In genomic region chr6:19333936-19334335, GRCh38 we compare ENCODE assay signal across 24 cellular contexts.
A peak's percentile ranks its signal among the peaks of the same experiment; 100 is the strongest.
DNase-seq lines count a peak whose midpoint lies in the region; ATAC-seq, FAIRE-seq and TF ChIP-seq lines count a peak whose summit lies in the region.
"Had no signal": no experiment of that assay in that cellular context is flagged by ENCODE, and none has a peak within 500 bp of the region (broad histone marks: within the 10 kb centered on the region; RNA-seq: fewer than 3 reads in every experiment).

No MANE protein-coding gene starts in this region.

- TF ChIP-seq POLR2A in H54 (IDR thresholded peaks at IDR 0.05; ENCODE audit: low read depth, low read length) = no peak
- no peak for TF ChIP-seq POLR2A in lower leg skin (IDR thresholded peaks at IDR 0.05)
- no peak for TF ChIP-seq POLR2A in Peyer's patch (IDR thresholded peaks at IDR 0.05)

- intact Hi-C loops in Panc1 (cut with micrococcal nuclease; ENCODE audit: unreplicated experiment) (no loop called here), lower leg skin (cut with DNase I; ENCODE audit: low total_unique reads) (no loop called here)

- H3K4me1 ChIP-seq in Panc1 (ENCODE audit: control insufficient read depth, insufficient read depth, low read length) (0 out of 2 replicates have a peak, but pooled peaks cover 2% of the 10 kb centered on the region), Peyer's patch (no peaks in the 10 kb centered on the region)

- no peaks in the 10 kb centered on the region for H3K9me3 ChIP-seq in Panc1 (ENCODE audit: control insufficient read depth, insufficient read depth, low read depth, low read length)
- no peaks in the 10 kb centered on the region for H3K9me3 ChIP-seq in Peyer's patch
- H3K9me3 ChIP-seq: sigmoid colon had no signal

- no peak overlapping the region for H3K27ac Mint-ChIP-seq in naive thymus-derived CD8-positive, alpha-beta T cell
- H3K27ac Mint-ChIP-seq: activated CD4-positive, alpha-beta T cell treated with anti-CD3 and anti-CD28 coated beads, Interleukin-2, amount 10 ng/mL, durations not matched to agents 7 days and 5 days; activated naive CD8-positive, alpha-beta T cell treated with anti-CD3 and anti-CD28 coated beads, Interleukin-2, amount 50 U/mL, for 24 hours; CD8-positive, alpha-beta memory T cell had no signal

- ATAC-seq in Panc1 = no peak
- ATAC-seq in naive thymus-derived CD8-positive, alpha-beta T cell = no peak
- ATAC-seq: activated naive CD8-positive, alpha-beta T cell treated with anti-CD3 and anti-CD28 coated beads, Interleukin-2, amount 50 U/mL, for 24 hours; stimulated activated naive CD8-positive, alpha-beta T cell treated with anti-CD3 and anti-CD28 coated beads, Interleukin-15, Interleukin-2, amounts not matched to agents 100 U/mL and 50 U/mL, for 24 hours had no signal

- DNase-seq in H54 (ENCODE audit: insufficient read length, low spot score) = peak; percentile 12
- peak; percentile 18 for DNase-seq in Panc1 (ENCODE audit: low read depth, low spot score)
- peak; percentile 81 for DNase-seq in bronchial epithelial cell (ENCODE audit: low read depth)
- peak; percentile 42 for DNase-seq in renal cortical epithelial cell (ENCODE audit: low read depth)
- DNase-seq in lower leg skin (ENCODE audit: low spot score in 2 of 2) = no peak
- no peak for DNase-seq in naive thymus-derived CD8-positive, alpha-beta T cell
- DNase-seq in COLO668 (lab: John Stamatoyannopoulos, UW; ENCODE audit: unreplicated experiment) = no peak
- DNase-seq in Peyer's patch = no peak
- DNase-seq: activated CD4-positive, alpha-beta T cell treated with anti-CD3 and anti-CD28 coated beads, Interleukin-2, amount 10 ng/mL, durations not matched to agents 7 days and 5 days; activated CD8-positive, alpha-beta memory T cell treated with anti-CD3 and anti-CD28 coated beads, Interleukin-2, amount 50 U/mL, for 4 hours; activated naive CD8-positive, alpha-beta T cell treated with anti-CD3 and anti-CD28 coated beads, Interleukin-2, amount 50 U/mL, for 24 hours; CD8-positive, alpha-beta memory T cell; effector memory CD4-positive, alpha-beta T cell; EL; NCI-H1436; NCI-H2171; NCI-H774; sigmoid colon; stimulated activated CD4-positive, alpha-beta T cell treated with anti-CD3 and anti-CD28 coated beads, Interleukin-2, amount 100 ng/mL, for 24 hours; stimulated activated naive CD8-positive, alpha-beta T cell treated with anti-CD3 and anti-CD28 coated beads, Interleukin-15, Interleukin-2, amounts not matched to agents 100 U/mL and 50 U/mL, for 24 hours; trophoblast cell had no signal

- no peaks in the 10 kb centered on the region for H3K36me3 Mint-ChIP-seq in naive thymus-derived CD8-positive, alpha-beta T cell
- H3K36me3 Mint-ChIP-seq: CD8-positive, alpha-beta memory T cell had no signal

- in situ Hi-C loops in Panc1 (cut with HindIII; ENCODE audit: low pct_unique_long_range_greater_than_20kb, low sequenced_read_pairs) = no loop called here

- H3K27me3 ChIP-seq in Panc1 (ENCODE audit: control insufficient read depth, insufficient read depth, low read length) (no peaks in the 10 kb centered on the region), bronchial epithelial cell (ENCODE audit: control insufficient read depth, insufficient read depth, low read length) (no peaks in the 10 kb centered on the region), Peyer's patch (no peaks in the 10 kb centered on the region)
- H3K27me3 ChIP-seq: sigmoid colon had no signal

- no peaks in the 10 kb centered on the region for H3K4me1 Mint-ChIP-seq in naive thymus-derived CD8-positive, alpha-beta T cell
- H3K4me1 Mint-ChIP-seq: activated CD4-positive, alpha-beta T cell treated with anti-CD3 and anti-CD28 coated beads, Interleukin-2, amount 10 ng/mL, durations not matched to agents 7 days and 5 days; activated naive CD8-positive, alpha-beta T cell treated with anti-CD3 and anti-CD28 coated beads, Interleukin-2, amount 50 U/mL, for 24 hours; CD8-positive, alpha-beta memory T cell; central memory CD8-positive, alpha-beta T cell had no signal

- 91 to 94% methylated on average over 3 of the region's 3 CpGs for WGBS in lower leg skin, 2 donors

- BruUV-seq in Panc1 (replicated peaks; lab: Mats Ljungman, UMichigan) = no TSS peak

- H3K4me3 ChIP-seq in Panc1 (ENCODE audit: low read depth in 2 of 2, low read length in 2 of 2) (no peak overlapping the region), bronchial epithelial cell (ENCODE audit: low read depth, low read length) (no peak overlapping the region), lower leg skin (ENCODE audit: low read depth, poor library complexity, severe bottlenecking) (no peak overlapping the region), Peyer's patch (no peak overlapping the region)
- H3K4me3 ChIP-seq: sigmoid colon had no signal

- H3K4me3 Mint-ChIP-seq in naive thymus-derived CD8-positive, alpha-beta T cell = no peak overlapping the region
- H3K4me3 Mint-ChIP-seq: activated CD4-positive, alpha-beta T cell treated with anti-CD3 and anti-CD28 coated beads, Interleukin-2, amount 10 ng/mL, durations not matched to agents 7 days and 5 days; activated naive CD8-positive, alpha-beta T cell treated with anti-CD3 and anti-CD28 coated beads, Interleukin-2, amount 50 U/mL, for 24 hours; CD8-positive, alpha-beta memory T cell; central memory CD8-positive, alpha-beta T cell had no signal

- H3K9me3 Mint-ChIP-seq in naive thymus-derived CD8-positive, alpha-beta T cell = peaks cover 0 to 17% (median 4%) of the 10 kb centered on the region in 9 donors
- H3K9me3 Mint-ChIP-seq: activated CD4-positive, alpha-beta T cell treated with anti-CD3 and anti-CD28 coated beads, Interleukin-2, amount 10 ng/mL, durations not matched to agents 7 days and 5 days had no signal

- H3K27ac ChIP-seq in Panc1 (ENCODE audit: low read length) (no peak overlapping the region), Peyer's patch (no peak overlapping the region)
- H3K27ac ChIP-seq: sigmoid colon had no signal

- CTCF ChIA-PET in Panc1 (lab: Charles Lee) = no interaction called here

- TF ChIP-seq CTCF in Panc1 (IDR thresholded peaks at IDR 0.05) (no peak), bronchial epithelial cell (IDR thresholded peaks at IDR 0.05; ENCODE audit: insufficient read depth, low read length, severe bottlenecking) (no peak), lower leg skin (IDR thresholded peaks at IDR 0.05) (no peak), Peyer's patch (IDR thresholded peaks at IDR 0.05) (no peak)

- POLR2A ChIA-PET in Panc1 (lab: Charles Lee) = no interaction called here
- POLR2A ChIA-PET in naive thymus-derived CD8-positive, alpha-beta T cell (lab: Charles Lee) = no interaction called here

- FAIRE-seq in H54 (lab: Jason Lieb, UNC) = peak; percentile 58
- no peak for FAIRE-seq in bronchial epithelial cell (lab: Jason Lieb, UNC)
- FAIRE-seq: keratinocyte, TTC549 had no signal

- H3K36me3 ChIP-seq in Panc1 (ENCODE audit: control insufficient read depth, insufficient read depth, low read length) = no peaks in the 10 kb centered on the region
- no peaks in the 10 kb centered on the region for H3K36me3 ChIP-seq in bronchial epithelial cell (ENCODE audit: control insufficient read depth, insufficient read depth, low read length)
- H3K36me3 ChIP-seq in Peyer's patch = no peaks in the 10 kb centered on the region
- H3K36me3 ChIP-seq: sigmoid colon had no signal

- H3K27me3 Mint-ChIP-seq in naive thymus-derived CD8-positive, alpha-beta T cell = no peaks in the 10 kb centered on the region
- H3K27me3 Mint-ChIP-seq: activated CD4-positive, alpha-beta T cell treated with anti-CD3 and anti-CD28 coated beads, Interleukin-2, amount 10 ng/mL, durations not matched to agents 7 days and 5 days; activated naive CD8-positive, alpha-beta T cell treated with anti-CD3 and anti-CD28 coated beads, Interleukin-2, amount 50 U/mL, for 24 hours; central memory CD8-positive, alpha-beta T cell had no signal

Comparison
In these comparisons a context has a peak if more than half of its experiments do, and no peak if none do; other contexts are left out.
1. DNase-seq: peak in H54 (single experiment), Panc1 (single experiment), bronchial epithelial cell (single experiment) and renal cortical epithelial cell (single experiment); none in lower leg skin (0 of 2), naive thymus-derived CD8-positive, alpha-beta T cell (0 of 10), COLO668 (single experiment) and Peyer's patch (0 of 3).